Comparison of ENCODE assay signal across 8 cellular contexts in the genomic region with DNA sequence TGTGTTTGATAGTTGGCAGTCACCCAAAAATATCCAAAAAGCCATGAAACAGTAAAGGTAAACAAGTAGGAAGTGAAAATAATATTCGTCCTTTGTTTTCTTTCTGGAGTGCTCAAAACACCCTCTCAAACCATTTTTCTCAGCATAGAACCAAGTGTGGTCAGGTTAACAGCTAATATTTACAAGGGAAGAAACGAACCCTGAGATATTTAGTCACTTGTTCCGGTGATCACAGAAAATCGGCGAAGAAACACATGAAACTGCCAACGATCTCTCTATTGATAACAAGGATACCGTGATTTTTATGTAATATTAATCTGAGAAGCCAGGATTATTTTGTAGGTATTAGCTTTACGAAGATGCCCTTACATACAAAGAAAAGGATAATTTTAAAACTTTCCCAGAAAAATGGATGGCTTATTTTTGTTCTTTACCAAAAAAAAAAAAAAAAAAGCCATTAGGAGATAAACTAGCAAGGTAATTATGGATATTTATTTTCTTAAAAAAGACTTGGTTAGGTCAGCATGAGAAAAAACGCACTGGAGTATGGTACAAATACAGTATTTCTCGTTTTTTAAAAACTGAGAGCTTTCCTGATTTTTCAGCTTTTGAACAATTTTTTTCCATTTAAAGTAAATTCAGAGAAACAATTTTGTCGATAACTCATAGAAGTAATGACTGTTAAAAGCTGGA.
DNase-seq lines count a peak whose midpoint lies in the region; ATAC-seq and TF ChIP-seq lines count a peak whose summit lies in the region.

No MANE protein-coding gene starts in this region.

- H3K27me3 ChIP-seq in CD4-positive, alpha-beta T cell (ENCODE audit: control insufficient read depth, insufficient read depth, low read length): no peaks in the 10 kb centered on the region

- CTCF ChIA-PET in CD4-positive, alpha-beta T cell (lab: Charles Lee): interaction anchor here (1.0 to 1.9 kb wide), 5 partner anchors 71 to 170 kb away, joined by 5 to 13 read pairs (median 8); a partner anchor contains a TSS
- CTCF ChIA-PET in GM10248 (lab: Yijun Ruan, JAX): interaction anchor here (0.8 to 1.4 kb wide), 8 partner anchors 12 to 135 kb away, joined by 3 to 4 read pairs (median 4); no protein-coding TSS in a partner anchor

- H3K27ac ChIP-seq in CD4-positive, alpha-beta T cell (ENCODE audit: low read depth, low read length): peak overlapping the region; percentile 100

- intact Hi-C loops in CD4-positive, alpha-beta T cell (cut with DNase I, micrococcal nuclease): loop anchor here (1.0 to 10.0 kb wide), 7 partner anchors 71 to 677 kb away; a partner anchor contains a TSS
- intact Hi-C loops in left colon (cut with DNase I, micrococcal nuclease): loop anchor here in 1 of 2 donors (10.0 kb wide), 1 partner anchor 137 kb away; a partner anchor contains a TSS

- H3K36me3 Mint-ChIP-seq in CD4-positive, alpha-beta T cell (ENCODE audit: low read depth): peaks cover 18% of the 10 kb centered on the region
- H3K36me3 Mint-ChIP-seq in activated naive CD8-positive, alpha-beta T cell treated with anti-CD3 and anti-CD28 coated beads, Interleukin-2, amount 10 ng/mL, durations not matched to agents 7 days and 5 days: no peaks in the 10 kb centered on the region

- POLR2A ChIA-PET in CD4-positive, alpha-beta T cell (lab: Charles Lee): interaction anchor here (0.6 to 8.5 kb wide), 17 partner anchors 12 to 1717 kb away, joined by 3 to 354 read pairs (median 4); a partner anchor contains a TSS
- POLR2A ChIA-PET in activated naive CD8-positive, alpha-beta T cell treated with anti-CD3 and anti-CD28 coated beads, Interleukin-2, amount 10 ng/mL, durations not matched to agents 7 days and 5 days (lab: Charles Lee): interaction anchor here (0.5 to 4.6 kb wide), 9 partner anchors 70 to 520 kb away, joined by 3 to 101 read pairs (median 6); a partner anchor contains a TSS
- POLR2A ChIA-PET in GM10248 (lab: Yijun Ruan, JAX): interaction anchor here (0.7 kb wide), 3 partner anchors 71 to 137 kb away, joined by 3 to 12 read pairs (median 6); a partner anchor contains a TSS

- no peak for ATAC-seq in CD4-positive, alpha-beta T cell (ENCODE audit: poor library complexity)
- no peak for ATAC-seq in activated naive CD8-positive, alpha-beta T cell treated with anti-CD3 and anti-CD28 coated beads, Interleukin-2, amount 10 ng/mL, durations not matched to agents 7 days and 5 days (ENCODE audit: low read depth)
- ATAC-seq in left colon: no peak

- TF ChIP-seq CTCF in CD4-positive, alpha-beta T cell (IDR thresholded peaks at IDR 0.05): no peak
- no peak for TF ChIP-seq CTCF in GM10248 (IDR thresholded peaks at IDR 0.05; ENCODE audit: control extremely low read depth, extremely low read depth, low read depth, missing control alignments)

- no peaks in the 10 kb centered on the region for H3K9me3 Mint-ChIP-seq in CD4-positive, alpha-beta T cell
- no peaks in the 10 kb centered on the region for H3K9me3 Mint-ChIP-seq in activated naive CD8-positive, alpha-beta T cell treated with anti-CD3 and anti-CD28 coated beads, Interleukin-2, amount 10 ng/mL, durations not matched to agents 7 days and 5 days

- DNase-seq in CD4-positive, alpha-beta T cell: no peak
- no peak for DNase-seq in activated naive CD8-positive, alpha-beta T cell treated with anti-CD3 and anti-CD28 coated beads, Interleukin-2, amount 10 ng/mL, durations not matched to agents 7 days and 5 days
- DNase-seq in inferior parietal cortex (ENCODE audit: extremely low spot score) (peak; percentile 39), superior temporal gyrus (ENCODE audit: extremely low spot score) (peak; percentile 78), GM10248 (ENCODE audit: extremely low spot score) (no peak), left colon (no peak), SKM-1 (lab: John Stamatoyannopoulos, UW; ENCODE audit: unreplicated experiment) (no peak)

- H3K27ac Mint-ChIP-seq in CD4-positive, alpha-beta T cell: peak overlapping the region; percentile 100
- peak overlapping the region; percentile 98 for H3K27ac Mint-ChIP-seq in activated naive CD8-positive, alpha-beta T cell treated with anti-CD3 and anti-CD28 coated beads, Interleukin-2, amount 10 ng/mL, durations not matched to agents 7 days and 5 days

- H3K4me3 Mint-ChIP-seq in CD4-positive, alpha-beta T cell: peak overlapping the region; percentile 91
- H3K4me3 Mint-ChIP-seq in activated naive CD8-positive, alpha-beta T cell treated with anti-CD3 and anti-CD28 coated beads, Interleukin-2, amount 10 ng/mL, durations not matched to agents 7 days and 5 days: peak overlapping the region; percentile 89

- no peaks in the 10 kb centered on the region for H3K9me3 ChIP-seq in CD4-positive, alpha-beta T cell (ENCODE audit: control insufficient read depth, low read length)

- H3K4me1 Mint-ChIP-seq in CD4-positive, alpha-beta T cell (ENCODE audit: low read depth): peaks cover 30% of the 10 kb centered on the region
- peaks cover 19% of the 10 kb centered on the region for H3K4me1 Mint-ChIP-seq in activated naive CD8-positive, alpha-beta T cell treated with anti-CD3 and anti-CD28 coated beads, Interleukin-2, amount 10 ng/mL, durations not matched to agents 7 days and 5 days

- H3K27me3 Mint-ChIP-seq in CD4-positive, alpha-beta T cell: no peaks in the 10 kb centered on the region
- peaks cover 4% of the 10 kb centered on the region for H3K27me3 Mint-ChIP-seq in activated naive CD8-positive, alpha-beta T cell treated with anti-CD3 and anti-CD28 coated beads, Interleukin-2, amount 10 ng/mL, durations not matched to agents 7 days and 5 days

- no peak for TF ChIP-seq RAD21 in Ishikawa (IDR thresholded peaks at IDR 0.05; ENCODE audit: low read depth)

- no peak for TF ChIP-seq EP300 in Ishikawa (IDR thresholded peaks at IDR 0.05; ENCODE audit: borderline replicate concordance)

TF ChIP-seq in Ishikawa, 13 proteins besides CTCF, POLR2A, EP300 and RAD21:
- peak; percentile 55; the same call in 1 of the 2 replicates for TF ChIP-seq NFIC (IDR thresholded peaks at IDR 0.05)
- no peak for TF ChIP-seq EGR1 (IDR thresholded peaks at IDR 0.05)

Comparison
In these comparisons a context has a peak if more than half of its experiments do, and no peak if none do; other contexts are left out.
1. DNase-seq: peak in inferior parietal cortex (single experiment) and superior temporal gyrus (single experiment); none in CD4-positive, alpha-beta T cell (0 of 10), activated naive CD8-positive, alpha-beta T cell treated with anti-CD3 and anti-CD28 coated beads, Interleukin-2, amount 10 ng/mL, durations not matched to agents 7 days and 5 days (single experiment), GM10248 (single experiment), left colon (0 of 2) and SKM-1 (single experiment).